In the genomic region with DNA sequence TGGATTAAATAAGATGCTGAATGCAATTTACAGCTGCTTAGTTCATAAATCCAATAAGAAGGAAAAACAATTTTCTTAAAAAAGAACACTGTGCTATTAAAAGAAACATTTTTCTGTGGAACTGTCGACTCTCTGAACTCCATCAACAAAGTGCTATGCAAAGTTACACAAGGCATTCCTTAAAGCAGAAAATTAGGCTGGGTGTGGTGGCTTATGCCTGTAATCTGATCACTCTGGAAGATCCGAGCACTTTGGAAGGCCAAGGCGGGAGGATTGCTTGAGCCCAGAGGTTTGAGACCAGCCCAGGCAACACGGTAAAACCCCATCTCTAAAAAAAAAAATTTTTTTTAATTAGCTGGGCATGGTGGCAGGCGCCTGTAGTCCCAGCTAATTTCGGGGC, we compare ENCODE assay signal across 29 cellular contexts. TPM values are rescaled to one million over a fixed set of nuclear protein-coding genes. Genes with fewer than 3 reads are reported as not detected.
"Had no signal": no experiment of that assay in that cellular context is flagged by ENCODE, and none has a peak within 500 bp of the region (broad histone marks: within the 10 kb centered on the region; RNA-seq: fewer than 3 reads in every experiment).

No MANE protein-coding gene starts in this region.

- H3K79me2 ChIP-seq: parathyroid adenoma had no signal

- H3K27me3 Mint-ChIP-seq: activated T-cell treated with anti-CD3 and anti-CD28 coated beads, Interleukin-2, amount 50 U/mL, for 24 hours; activated T-helper 17 cell treated with anti-CD3 and anti-CD28 coated beads, Interleukin-2, amount 50 U/mL, for 72 hours; memory B cell; natural killer cell treated with Interleukin-12 subunit alpha and Interleukin-12 subunit beta and Interleukin-15 and Interleukin-18, amount 100 ng/mL, for 72 hours; stimulated activated naive CD8-positive, alpha-beta T cell treated with anti-CD3 and anti-CD28 coated beads, Interleukin-15, amount 100 ng/mL, for 72 hours; type B pancreatic cell had no signal

- H3K4me3 Mint-ChIP-seq: activated T-cell treated with anti-CD3 and anti-CD28 coated beads, Interleukin-2, amount 50 U/mL, for 24 hours; activated T-helper 17 cell treated with anti-CD3 and anti-CD28 coated beads, Interleukin-2, amount 50 U/mL, for 72 hours; memory B cell; natural killer cell treated with Interleukin-12 subunit alpha and Interleukin-12 subunit beta and Interleukin-15 and Interleukin-18, amount 100 ng/mL, for 72 hours; stimulated activated naive CD8-positive, alpha-beta T cell treated with anti-CD3 and anti-CD28 coated beads, Interleukin-15, amount 100 ng/mL, for 72 hours; type B pancreatic cell; WTC11 had no signal

- H3K9me3 ChIP-seq: body of pancreas, heart right ventricle, neutrophil, testis, vagina had no signal

- DNase-seq: activated CD4-positive, alpha-beta T cell treated with anti-CD3 and anti-CD28 coated beads, Interleukin-2, amount 50 U/mL, for 4 hours; activated CD8-positive, alpha-beta memory T cell treated with anti-CD3 and anti-CD28 coated beads for 24 hours; activated CD8-positive, alpha-beta memory T cell treated with anti-CD3 and anti-CD28 coated beads, Interleukin-2, amount 50 U/mL, for 4 hours; activated naive CD4-positive, alpha-beta T cell treated with Interleukin-2 at 50 U/mL for 16 hours; activated T-cell treated with anti-CD3 and anti-CD28 coated beads, Interleukin-2, amount 50 U/mL, for 24 hours; body of pancreas; effector memory CD4-positive, alpha-beta T cell; heart right ventricle; left colon; right cardiac atrium; stimulated activated CD4-positive, alpha-beta T cell treated with anti-CD3 and anti-CD28 coated beads, Interleukin-1b, Interleukin-23, amount 100 ng/mL, for 48 hours; stimulated activated naive CD8-positive, alpha-beta T cell treated with anti-CD3 and anti-CD28 coated beads, Interleukin-15, amount 100 ng/mL, for 72 hours; T-helper 1 cell; T-helper 9 cell; testis had no signal

- H3K27ac Mint-ChIP-seq: activated T-cell treated with anti-CD3 and anti-CD28 coated beads, Interleukin-2, amount 50 U/mL, for 24 hours; activated T-helper 17 cell treated with anti-CD3 and anti-CD28 coated beads, Interleukin-2, amount 50 U/mL, for 72 hours; memory B cell; natural killer cell treated with Interleukin-12 subunit alpha and Interleukin-12 subunit beta and Interleukin-15 and Interleukin-18, amount 100 ng/mL, for 72 hours; type B pancreatic cell; WTC11 had no signal

- H3K4me1 ChIP-seq: body of pancreas, heart right ventricle, parathyroid adenoma, testis, vagina had no signal

- H2AFZ ChIP-seq: parathyroid adenoma had no signal

- H3K9me3 Mint-ChIP-seq: activated T-cell treated with anti-CD3 and anti-CD28 coated beads, Interleukin-2, amount 50 U/mL, for 24 hours; activated T-helper 17 cell treated with anti-CD3 and anti-CD28 coated beads, Interleukin-2, amount 50 U/mL, for 72 hours; memory B cell; natural killer cell treated with Interleukin-12 subunit alpha and Interleukin-12 subunit beta and Interleukin-15 and Interleukin-18, amount 100 ng/mL, for 72 hours; stimulated activated naive CD8-positive, alpha-beta T cell treated with anti-CD3 and anti-CD28 coated beads, Interleukin-15, amount 100 ng/mL, for 72 hours; type B pancreatic cell; WTC11 had no signal

- H3K4me1 Mint-ChIP-seq: memory B cell, WTC11 had no signal

- H3K4me3 ChIP-seq: body of pancreas, cardiac muscle cell, heart right ventricle, testis, vagina had no signal

- H3K27ac ChIP-seq: body of pancreas, cardiac muscle cell, heart right ventricle, neutrophil, parathyroid adenoma, testis, vagina had no signal

- H3K27me3 ChIP-seq: body of pancreas, cardiac muscle cell, heart right ventricle, neutrophil, testis, vagina had no signal

- H3K9ac ChIP-seq: parathyroid adenoma had no signal

RNA-seq across cellular contexts. Expression of a gene that starts 26.2 kb away (rescaled TPM):
- total RNA-seq: body of pancreas, dermis microvascular lymphatic vessel endothelial cell, esophagus mucosa, heart right ventricle, pulmonary artery endothelial cell, right cardiac atrium, skeletal muscle tissue, vagina had no signal
- polyA plus RNA-seq: cardiac muscle cell, endothelial cell of umbilical vein, heart right ventricle, right cardiac atrium had no signal
